Comparison of ENCODE assay signal across 23 cellular contexts in the genomic region with DNA sequence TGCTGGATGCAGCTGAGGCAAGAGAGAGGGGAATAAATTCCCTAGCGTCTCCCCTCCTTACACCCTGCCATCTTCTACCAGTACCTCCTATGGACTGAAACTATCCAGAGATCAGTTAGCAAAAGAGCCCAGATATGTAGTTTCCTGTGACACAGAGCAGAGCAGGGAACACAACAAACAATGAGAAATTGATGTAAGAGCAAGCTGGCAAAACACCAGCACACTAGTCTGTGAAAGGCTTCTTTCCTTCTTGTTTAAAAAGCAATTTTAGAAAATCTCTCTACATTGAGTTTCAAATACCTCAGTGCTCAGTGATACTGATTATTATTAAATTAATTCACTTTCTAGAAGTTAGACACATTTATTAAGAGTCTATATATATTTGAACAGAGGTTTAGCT.
"Had no signal": no experiment of that assay in that cellular context is flagged by ENCODE, and none has a peak within 500 bp of the region (broad histone marks: within the 10 kb centered on the region; RNA-seq: fewer than 3 reads in every experiment).

No MANE protein-coding gene starts in this region.

- H3K9me3 ChIP-seq: MG63 had no signal

- H3K27me3 ChIP-seq: MG63 had no signal

- H3K4me3 ChIP-seq: MG63 had no signal

- H3K36me3 ChIP-seq: MG63 had no signal

- ATAC-seq: HepG2, Panc1, PC-3, SK-N-SH treated with all-trans-retinoic acid at 6 μM for 48 hours had no signal

- H3K27ac ChIP-seq: RWPE1 had no signal

- DNase-seq: IMR-90; Karpas-422; KG1; MG63; NCI-H1092; NCI-H1105 treated with DMSO at 0.1 percent for 48 hours; NCI-H1417 treated with DMSO at 0.1 percent for 48 hours; NCI-H146; NCI-H1694 treated with DMSO at 0.1 percent for 48 hours; NCI-H1930; NCI-H2081; NCI-H2107; NCI-H2227 treated with DMSO at 0.1 percent for 48 hours; NCI-H524; NCI-H526 treated with DMSO at 0.1 percent for 48 hours; NCI-H748 treated with DMSO at 0.1 percent for 48 hours; NK-92 treated with Interleukin-12 subunit alpha and Interleukin-12 subunit beta, amount 100 ng/mL, for 24 hours; PC-3; SHP77 had no signal
